In the genomic region with DNA sequence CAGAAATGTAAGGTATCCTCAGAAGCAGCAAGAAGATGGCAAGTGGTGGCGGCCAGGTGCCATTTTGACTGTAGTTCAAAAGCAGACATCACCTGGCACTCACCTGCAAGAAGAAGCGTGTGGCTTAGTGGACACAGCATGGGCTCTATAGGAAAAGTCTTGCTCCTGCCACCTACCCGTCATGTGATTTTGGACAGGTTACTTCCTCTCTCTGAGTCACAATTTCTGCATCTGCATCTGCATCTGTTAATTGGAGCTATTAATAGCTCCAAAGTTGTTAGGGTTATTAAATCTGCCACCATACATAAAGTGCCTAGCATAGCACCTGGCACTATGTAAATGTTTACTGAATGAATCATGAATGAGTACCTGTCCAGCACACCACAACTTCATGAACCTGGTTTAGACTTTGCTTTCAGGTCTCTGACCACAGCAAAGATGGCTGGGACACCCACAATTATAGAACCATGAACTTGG, we compare ENCODE assay signal across 9 cellular contexts. TPM values are rescaled to one million over a fixed set of nuclear protein-coding genes. Genes with fewer than 3 reads are reported as not detected.
DNase-seq lines count a peak whose midpoint lies in the region; ATAC-seq lines count a peak whose summit lies in the region.
"Had no signal": no experiment of that assay in that cellular context is flagged by ENCODE, and none has a peak within 500 bp of the region (broad histone marks: within the 10 kb centered on the region; RNA-seq: fewer than 3 reads in every experiment).

No MANE protein-coding gene starts in this region.

- DNase-seq in NCI-H2196 (lab: John Stamatoyannopoulos, UW; ENCODE audit: unreplicated experiment) (peak; percentile 85), left lobe of liver (ENCODE audit: low spot score) (no peak), DMS 273 treated with DMSO at 0.1 percent for 48 hours (lab: John Stamatoyannopoulos, UW) (no peak)
- no peak for DNase-seq in activated T-cell treated with anti-CD3 and anti-CD28 coated beads, Interleukin-2, amount 50 U/mL, for 48 hours
- DNase-seq in activated CD4-positive, alpha-beta T cell treated with anti-CD3 and anti-CD28 coated beads, Interleukin-2, amount 50 U/mL, for 4 hours = no peak
- DNase-seq in activated naive CD4-positive, alpha-beta T cell treated with anti-CD3 and anti-CD28 coated beads, Interleukin-2, amount 50 U/mL, for 16 hours = no peak
- DNase-seq: stimulated activated CD4-positive, alpha-beta T cell treated with anti-CD3 and anti-CD28 coated beads, Interleukin-1b, Interleukin-23, amount 100 ng/mL, for 48 hours had no signal

- ATAC-seq in GM18520 (IDR thresholded peaks at IDR 0.05; ENCODE audit: unreplicated experiment) (peak; percentile 55), HG02852 (IDR thresholded peaks at IDR 0.05; ENCODE audit: unreplicated experiment) (peak; percentile 48), left lobe of liver (peak; percentile 70)

RNA-seq across cellular contexts. Expression of gene RAB30, which starts 16.8 kb away (rescaled TPM):
- 8.8 TPM for total RNA-seq in left lobe of liver
